8 cellular contexts compared by ENCODE assay signal in the genomic region with DNA sequence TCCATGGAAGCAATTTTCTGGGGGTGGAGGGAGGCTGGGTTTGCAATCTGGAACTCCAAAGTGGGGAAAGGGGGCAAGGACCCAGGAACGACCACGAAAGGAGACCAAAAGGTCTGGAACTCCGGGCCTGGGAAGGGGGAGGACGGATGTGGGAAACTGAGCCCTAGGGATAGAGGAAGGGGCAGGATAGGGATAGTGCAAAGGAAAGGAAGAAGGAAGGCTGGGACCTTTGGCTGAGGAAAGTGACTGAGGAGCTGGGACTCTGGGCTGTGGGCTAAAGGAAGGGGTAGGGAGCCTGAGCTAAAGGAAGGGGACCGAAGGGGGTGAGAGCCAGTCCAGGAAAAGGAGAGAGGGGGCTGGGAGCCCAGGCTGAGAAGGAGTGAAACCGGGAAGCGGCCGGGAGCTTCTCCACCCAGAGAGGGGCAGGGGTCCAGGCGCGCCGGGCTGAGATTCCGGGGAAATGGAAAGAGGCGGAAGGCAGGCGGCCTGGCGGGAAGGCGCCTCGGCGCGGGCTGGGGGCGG. TPM values are rescaled to one million over a fixed set of nuclear protein-coding genes. Genes with fewer than 3 reads are reported as not detected.
DNase-seq lines count a peak whose midpoint lies in the region; ATAC-seq, FAIRE-seq and TF ChIP-seq lines count a peak whose summit lies in the region.

No MANE protein-coding gene starts in this region.

- H3K36me3 ChIP-seq in BE2C (no peaks in the 10 kb centered on the region), bronchial epithelial cell (ENCODE audit: control insufficient read depth, insufficient read depth, low read length) (peaks cover 2% of the 10 kb centered on the region), mucosa of descending colon (ENCODE audit: low read depth) (no peaks in the 10 kb centered on the region)

- H3K4me3 ChIP-seq in BE2C (ENCODE audit: low read depth, low read length) (peak overlapping the region; percentile 68), HL-60 (replicated peaks; ENCODE audit: insufficient read depth, low read length) (peak overlapping the region; percentile 49), bronchial epithelial cell (ENCODE audit: low read depth, low read length) (peak overlapping the region; percentile 67), mucosa of descending colon (peak overlapping the region; percentile 72)

- peak; percentile 12 for ATAC-seq in mucosa of descending colon

- FAIRE-seq in bronchial epithelial cell (lab: Jason Lieb, UNC) (no peak), D721Med (lab: Jason Lieb, UNC) (no peak)

- intact Hi-C loops in mucosa of descending colon (cut with DNase I, micrococcal nuclease): no loop called here

- DNase-seq in BE2C (no peak), HL-60 (ENCODE audit: low read depth in 1 of 2, low spot score in 1 of 2) (no peak), bronchial epithelial cell (ENCODE audit: low read depth) (no peak), mucosa of descending colon (peak in 1 of 3 donors; percentile 27), AG08396 (ENCODE audit: low spot score) (no peak), hepatic stellate cell (ENCODE audit: low spot score) (no peak), D721Med (ENCODE audit: insufficient read length, low spot score) (no peak)
- DNase-seq in activated CD4-positive, alpha-beta T cell treated with anti-CD3 and anti-CD28 coated beads, Interleukin-2, amount 50 U/mL, for 1 hour: no peak

- no peaks in the 10 kb centered on the region for H3K4me1 ChIP-seq in BE2C
- peaks cover 40% of the 10 kb centered on the region for H3K4me1 ChIP-seq in mucosa of descending colon (ENCODE audit: low read depth)

- peak overlapping the region; percentile 82 for H3K27ac ChIP-seq in HL-60 (replicated peaks)

- H3K9me3 ChIP-seq in BE2C (no peaks in the 10 kb centered on the region), mucosa of descending colon (no peaks in the 10 kb centered on the region)

- no peaks in the 10 kb centered on the region for H3K27me3 ChIP-seq in BE2C
- no peaks in the 10 kb centered on the region for H3K27me3 ChIP-seq in HL-60 (ENCODE audit: insufficient read depth, poor library complexity, severe bottlenecking)
- H3K27me3 ChIP-seq in bronchial epithelial cell (ENCODE audit: control insufficient read depth, insufficient read depth, low read length): no peaks in the 10 kb centered on the region

- TF ChIP-seq CTCF in BE2C (IDR thresholded peaks at IDR 0.05; ENCODE audit: low read depth, low read length) (no peak), HL-60 (IDR thresholded peaks at IDR 0.05; ENCODE audit: insufficient read depth, low read length) (no peak), bronchial epithelial cell (IDR thresholded peaks at IDR 0.05; ENCODE audit: insufficient read depth, low read length, severe bottlenecking) (no peak), mucosa of descending colon (IDR thresholded peaks at IDR 0.05) (no peak), D721Med (IDR thresholded peaks at IDR 0.05; ENCODE audit: insufficient read depth, missing control alignments) (no peak)

RNA-seq across cellular contexts. Expression of gene SLC9A1, which starts 0.4 kb away (rescaled TPM):
- 15.6 TPM for polyA plus RNA-seq in BE2C (2012; ENCODE audit: insufficient read depth, insufficient read length, low read depth)
- 5.0 and 22.8 TPM in 2 replicates for total RNA-seq in bronchial epithelial cell
- 100 to 1,000 TPM in 1 of 3 donors, 10 to 100 TPM in 2; 77.9 to 126 (median 84.1) TPM for total RNA-seq in mucosa of descending colon
